8 cellular contexts compared by ENCODE assay signal in genomic region chr10:110802551-110803238, GRCh38.
DNase-seq lines count a peak whose midpoint lies in the region; ATAC-seq and TF ChIP-seq lines count a peak whose summit lies in the region.

No MANE protein-coding gene starts in this region.

- H3K9me3 Mint-ChIP-seq in activated naive CD4-positive, alpha-beta T cell treated with anti-CD3 and anti-CD28 coated beads, Interleukin-2, amount 10 ng/mL, durations not matched to agents 7 days and 5 days = no peaks in the 10 kb centered on the region

- TF ChIP-seq CTCF in psoas muscle (IDR thresholded peaks at IDR 0.05) = no peak

- peak overlapping the region; percentile 22 to 77 (median 48) for H3K4me2 ChIP-seq in BLaER1 treated with 17β-estradiol and CSF1 and Interleukin-3, amounts not matched to agents 10 nM and 100 nM

- CTCF ChIA-PET in activated naive CD4-positive, alpha-beta T cell treated with anti-CD3 and anti-CD28 coated beads, Interleukin-2, amount 10 ng/mL, durations not matched to agents 7 days and 5 days (lab: Charles Lee) = interaction anchor here (0.6 to 3.3 kb wide), 24 partner anchors 8 to 192 kb away, joined by 3 to 47 read pairs (median 4); partner anchors contain the start of gene PDCD4

- peak overlapping the region; percentile 13 for H3K4me3 Mint-ChIP-seq in activated naive CD4-positive, alpha-beta T cell treated with anti-CD3 and anti-CD28 coated beads, Interleukin-2, amount 10 ng/mL, durations not matched to agents 7 days and 5 days

- peak overlapping the region in 8 of 11 experiments; percentile 16 to 50 (median 40); a peak in 14 of 22 replicates for H3K27ac ChIP-seq in BLaER1 treated with 17β-estradiol and CSF1 and Interleukin-3, amounts not matched to agents 10 nM and 100 nM
- no peak overlapping the region for H3K27ac ChIP-seq in psoas muscle

- H4K20me1 ChIP-seq in BLaER1 treated with 17β-estradiol and CSF1 and Interleukin-3, amounts not matched to agents 10 nM and 100 nM = no peaks in the 10 kb centered on the region

- H3K27me3 ChIP-seq in BLaER1 treated with 17β-estradiol and CSF1 and Interleukin-3, amounts not matched to agents 10 nM and 100 nM = no peaks in the 10 kb centered on the region
- no peaks in the 10 kb centered on the region for H3K27me3 ChIP-seq in psoas muscle (ENCODE audit: insufficient read depth in 3 of 3, low read length in 2 of 3)

- no peak overlapping the region; a peak in 1 of 22 replicates for H3K9ac ChIP-seq in BLaER1 treated with 17β-estradiol and CSF1 and Interleukin-3, amounts not matched to agents 10 nM and 100 nM

- peaks cover 9% of the 10 kb centered on the region for H3K27me3 Mint-ChIP-seq in activated naive CD4-positive, alpha-beta T cell treated with anti-CD3 and anti-CD28 coated beads, Interleukin-2, amount 10 ng/mL, durations not matched to agents 7 days and 5 days

- peaks cover 2% of the 10 kb centered on the region for H3K36me3 Mint-ChIP-seq in activated naive CD4-positive, alpha-beta T cell treated with anti-CD3 and anti-CD28 coated beads, Interleukin-2, amount 10 ng/mL, durations not matched to agents 7 days and 5 days

- peak; percentile 74 for DNase-seq in NCI-H446 treated with DMSO at 0.1 percent for 48 hours (lab: John Stamatoyannopoulos, UW)
- DNase-seq in activated naive CD4-positive, alpha-beta T cell treated with anti-CD3 and anti-CD28 coated beads, Interleukin-2, amount 10 ng/mL, durations not matched to agents 7 days and 5 days = peak; percentile 63
- DNase-seq in germinal center (ENCODE audit: low spot score) = peak; percentile 24
- peak; percentile 47 to 66 for DNase-seq in psoas muscle
- no peak for DNase-seq in posterior vena cava (ENCODE audit: low spot score)

- intact Hi-C loops in psoas muscle (cut with DNase I) (loop anchor here (5.0 kb wide), 2 partner anchors 70 to 90 kb away; partner anchors contain the start of gene PDCD4 (in 1 of the 2)), posterior vena cava (cut with DNase I) (loop anchor here in 1 of 2 donors (5.0 kb wide), 1 partner anchor 95 kb away; no protein-coding TSS in a partner anchor)

- H3K27ac Mint-ChIP-seq in activated naive CD4-positive, alpha-beta T cell treated with anti-CD3 and anti-CD28 coated beads, Interleukin-2, amount 10 ng/mL, durations not matched to agents 7 days and 5 days = peak overlapping the region; percentile 88

- H3K4me3 ChIP-seq in BLaER1 treated with 17β-estradiol and CSF1 and Interleukin-3, amounts not matched to agents 10 nM and 100 nM = no peak overlapping the region
- no peak overlapping the region for H3K4me3 ChIP-seq in psoas muscle

- H3K4me1 ChIP-seq in BLaER1 treated with 17β-estradiol and CSF1 and Interleukin-3, amounts not matched to agents 10 nM and 100 nM = peaks cover 22 to 30% (median 24%) of the 10 kb centered on the region in 10 experiments
- peaks cover 16% of the 10 kb centered on the region for H3K4me1 ChIP-seq in psoas muscle

- peak; percentile 57 for ATAC-seq in GM18873 (IDR thresholded peaks at IDR 0.05; ENCODE audit: low FRiP score, unreplicated experiment)
- ATAC-seq in HG03159 (IDR thresholded peaks at IDR 0.05; ENCODE audit: unreplicated experiment) = peak; percentile 32
- ATAC-seq in psoas muscle = peak; percentile 23 to 42 (median 30)

- H3K36me3 ChIP-seq in BLaER1 treated with 17β-estradiol and CSF1 and Interleukin-3, amounts not matched to agents 10 nM and 100 nM = no peaks in the 10 kb centered on the region
- peaks cover 3 to 55% of the 10 kb centered on the region in 2 donors for H3K36me3 ChIP-seq in psoas muscle (ENCODE audit: insufficient read depth in 1 of 2, low read depth in 1 of 2)

- H3K9me3 ChIP-seq in BLaER1 treated with 17β-estradiol and CSF1 and Interleukin-3, amounts not matched to agents 10 nM and 100 nM (replicated peaks in 1 of 11) = no peaks in the 10 kb centered on the region
- no peaks in the 10 kb centered on the region for H3K9me3 ChIP-seq in psoas muscle

- WGBS in psoas muscle, 3 donors = 37 to 46% (median 37%) methylated on average over 7 of the region's 7 CpGs

- H3K4me1 Mint-ChIP-seq in activated naive CD4-positive, alpha-beta T cell treated with anti-CD3 and anti-CD28 coated beads, Interleukin-2, amount 10 ng/mL, durations not matched to agents 7 days and 5 days = peaks cover 43% of the 10 kb centered on the region
